Comparison of ENCODE assay signal across 8 cellular contexts in the genomic region with DNA sequence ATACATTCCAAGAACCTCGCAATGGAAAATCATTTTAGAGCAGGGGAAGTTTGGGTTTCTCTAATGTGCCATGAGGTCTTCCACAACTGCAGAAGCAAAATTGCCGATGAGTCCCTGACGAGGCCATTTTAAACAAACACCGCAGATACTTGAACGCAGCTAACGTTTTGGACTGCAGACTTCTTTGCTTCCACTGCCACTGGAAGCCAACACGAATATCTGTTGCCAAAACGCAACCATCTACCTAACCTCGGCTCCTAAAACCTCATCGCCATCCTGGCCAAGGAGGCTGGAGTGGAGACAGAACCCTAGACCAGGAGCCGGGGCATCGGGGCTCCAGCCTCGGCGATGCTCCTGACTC. TPM values are rescaled to one million over a fixed set of nuclear protein-coding genes. Genes with fewer than 3 reads are reported as not detected.
DNase-seq lines count a peak whose midpoint lies in the region; ATAC-seq and TF ChIP-seq lines count a peak whose summit lies in the region.

No MANE protein-coding gene starts in this region.

- POLR2A ChIA-PET in activated B cell treated with CpG ODN at 0.5 μM for 24 hours (lab: Charles Lee): interaction anchor here (0.8 to 6.2 kb wide), 10 partner anchors 13 to 224 kb away, joined by 4 to 62 read pairs (median 5); a partner anchor contains a TSS

- H3K27ac Mint-ChIP-seq in activated B cell treated with CpG ODN at 0.5 μM for 24 hours: peak overlapping the region; percentile 97

- CTCF ChIA-PET in activated B cell treated with CpG ODN at 0.5 μM for 24 hours (lab: Charles Lee): interaction anchor here (0.8 to 2.0 kb wide), 4 partner anchors 24 to 63 kb away, joined by 3 to 5 read pairs (median 3); no protein-coding TSS in a partner anchor

- peaks cover 22% of the 10 kb centered on the region for H3K36me3 Mint-ChIP-seq in activated B cell treated with CpG ODN at 0.5 μM for 24 hours (ENCODE audit: low read depth)

- peaks cover 4% of the 10 kb centered on the region for H3K36me3 ChIP-seq in GM06990 (ENCODE audit: control insufficient read depth, insufficient read depth, low read length)

- H3K27ac ChIP-seq in HL-60 (replicated peaks) (peak overlapping the region; percentile 62), foreskin keratinocyte (peak overlapping the region; percentile 17)

- H3K4me3 ChIP-seq in GM06990 (replicated peaks; ENCODE audit: low read depth, low read length) (peak overlapping the region; percentile 83), HL-60 (replicated peaks; ENCODE audit: insufficient read depth, low read length) (peak overlapping the region; percentile 63)

- ATAC-seq in activated B cell treated with CpG ODN at 0.5 μM for 24 hours (ENCODE audit: low read depth) (no peak), foreskin keratinocyte (peak; percentile 5), HG02981 (IDR thresholded peaks at IDR 0.05; ENCODE audit: unreplicated experiment) (no peak)

- intact Hi-C loops in activated B cell treated with CpG ODN at 0.5 μM for 24 hours (cut with micrococcal nuclease): loop anchor here (1.0 to 5.0 kb wide), 13 partner anchors 22 to 1958 kb away; a partner anchor contains a TSS

- no peaks in the 10 kb centered on the region for H3K9me3 Mint-ChIP-seq in activated B cell treated with CpG ODN at 0.5 μM for 24 hours

- no peak for DNase-seq in GM06990 (ENCODE audit: extremely low read depth, insufficient read length)
- peak in 1 of 2 experiments; percentile 0 for DNase-seq in HL-60 (ENCODE audit: low read depth in 1 of 2, low spot score in 1 of 2)
- no peak for DNase-seq in activated B cell treated with CpG ODN at 0.5 μM for 24 hours
- no peak for DNase-seq in foreskin keratinocyte
- DNase-seq in pons (ENCODE audit: low spot score): peak; percentile 56
- no peak for DNase-seq in NCI-H446 treated with DMSO at 0.1 percent for 48 hours (lab: John Stamatoyannopoulos, UW)
- no peak for DNase-seq in GDM1 (lab: John Stamatoyannopoulos, UW)

- H3K4me3 Mint-ChIP-seq in activated B cell treated with CpG ODN at 0.5 μM for 24 hours: peak overlapping the region; percentile 97

- H3K4me1 Mint-ChIP-seq in activated B cell treated with CpG ODN at 0.5 μM for 24 hours: peaks cover 46% of the 10 kb centered on the region

- H3K4me1 ChIP-seq in foreskin keratinocyte: peaks cover 18% of the 10 kb centered on the region

- H3K27me3 ChIP-seq in GM06990 (replicated peaks; ENCODE audit: control insufficient read depth, insufficient read depth, low read length) (no peaks in the 10 kb centered on the region), HL-60 (ENCODE audit: insufficient read depth, poor library complexity, severe bottlenecking) (no peaks in the 10 kb centered on the region), foreskin keratinocyte (no peaks in the 10 kb centered on the region)

- no peaks in the 10 kb centered on the region for H3K27me3 Mint-ChIP-seq in activated B cell treated with CpG ODN at 0.5 μM for 24 hours

- no peak for TF ChIP-seq CTCF in GM06990 (IDR thresholded peaks at IDR 0.05; ENCODE audit: insufficient read depth, low read length, poor library complexity, severe bottlenecking)
- no peak for TF ChIP-seq CTCF in HL-60 (IDR thresholded peaks at IDR 0.05; ENCODE audit: insufficient read depth, low read length)
- no peak for TF ChIP-seq CTCF in activated B cell treated with CpG ODN at 0.5 μM for 24 hours (IDR thresholded peaks at IDR 0.05)
- no peak for TF ChIP-seq CTCF in foreskin keratinocyte (conservative IDR thresholded peaks at IDR 0.05)

RNA-seq across cellular contexts. Expression of a gene that starts 0.5 kb away (rescaled TPM):
- total RNA-seq in activated B cell treated with CpG ODN at 0.5 μM for 24 hours (59.5 and 60.1 TPM in 2 replicates), foreskin keratinocyte (17.8 and 21.7 TPM in 2 replicates)
- 11.6 and 12.6 TPM in 2 replicates for polyA plus RNA-seq in foreskin keratinocyte

RNA-seq across cellular contexts. Expression of a gene that starts 22.8 kb away (rescaled TPM):
- total RNA-seq in activated B cell treated with CpG ODN at 0.5 μM for 24 hours (not detected in 2 replicates), foreskin keratinocyte (not detected in 2 replicates)
- polyA plus RNA-seq in foreskin keratinocyte: not detected in 2 replicates

RNA-seq across cellular contexts. Expression of a gene that starts 40.3 kb away (rescaled TPM):
- total RNA-seq in activated B cell treated with CpG ODN at 0.5 μM for 24 hours (78.2 and 79.3 TPM in 2 replicates), foreskin keratinocyte (59.5 and 67.1 TPM in 2 replicates)
- 46.6 and 53.0 TPM in 2 replicates for polyA plus RNA-seq in foreskin keratinocyte
